16 cellular contexts compared by ENCODE assay signal in genomic region chr5:82319977-82320376, GRCh38.
"Had no signal": no experiment of that assay in that cellular context is flagged by ENCODE, and none has a peak within 500 bp of the region (broad histone marks: within the 10 kb centered on the region; RNA-seq: fewer than 3 reads in every experiment).

No MANE protein-coding gene starts in this region.

- DNase-seq: Karpas-422, MM.1S, NCI-H1092 treated with DMSO at 0.1 percent for 48 hours, NCI-H1417, NCI-H1436 treated with DMSO at 0.1 percent for 48 hours, NCI-H1694, NCI-H187 treated with DMSO at 0.1 percent for 48 hours, NCI-H2029 treated with DMSO at 0.1 percent for 48 hours, NCI-H2171 treated with DMSO at 0.1 percent for 48 hours, NCI-H2227 treated with DMSO at 0.1 percent for 48 hours, NCI-H510A, NCI-H524 treated with DMSO at 0.1 percent for 48 hours, NCI-H69, NCI-H774, RPMI8226, SHP77 had no signal
